ENCODE assay signal across 21 cellular contexts in the genomic region with DNA sequence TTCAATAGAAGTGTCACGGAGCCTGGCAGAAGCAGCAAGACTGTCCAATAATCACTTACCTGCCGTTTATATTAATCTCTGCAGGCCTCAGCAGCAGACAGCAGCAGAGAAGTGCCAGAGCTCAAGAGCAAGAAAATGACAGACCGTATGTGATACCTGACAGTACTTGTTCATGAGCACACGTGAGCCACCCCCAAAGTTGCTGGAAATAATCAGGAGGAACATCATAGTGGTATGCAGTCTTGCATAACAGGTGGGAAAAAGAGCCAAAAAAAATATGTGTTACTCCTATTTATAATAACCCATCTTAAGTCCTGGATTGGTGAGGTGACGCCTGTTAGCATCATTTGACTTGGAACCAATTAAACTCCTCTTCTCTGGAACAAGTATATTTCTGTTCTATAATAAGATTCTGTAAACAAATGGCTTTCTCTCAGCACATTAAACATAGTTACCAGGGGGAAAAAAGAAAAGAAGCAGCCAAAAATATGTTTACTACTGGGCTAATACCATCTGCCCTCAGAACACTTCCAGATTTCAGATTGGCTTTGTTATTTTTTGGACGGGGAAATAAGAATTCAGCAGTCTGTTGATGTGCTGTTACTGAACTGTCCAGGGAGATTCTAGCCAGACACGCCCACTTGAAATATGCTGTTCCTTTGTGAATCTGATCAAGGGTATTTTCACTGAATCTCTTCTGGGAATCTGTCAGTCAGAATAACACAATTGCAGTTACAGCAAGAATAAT. TPM values are rescaled to one million over a fixed set of nuclear protein-coding genes. Genes with fewer than 3 reads are reported as not detected.
DNase-seq lines count a peak whose midpoint lies in the region; ATAC-seq, FAIRE-seq and TF ChIP-seq lines count a peak whose summit lies in the region.
"Had no signal": no experiment of that assay in that cellular context is flagged by ENCODE, and none has a peak within 500 bp of the region (broad histone marks: within the 10 kb centered on the region; RNA-seq: fewer than 3 reads in every experiment).

No MANE protein-coding gene starts in this region.

- CTCF ChIA-PET in SK-N-SH (lab: Yijun Ruan, JAX), result interaction anchor here (0.8 to 1.4 kb wide), 2 partner anchors 36 to 155 kb away, joined by 3 to 4 read pairs; no protein-coding TSS in a partner anchor

- H3K9me3 ChIP-seq in SK-N-SH (no peaks in the 10 kb centered on the region), astrocyte (ENCODE audit: insufficient read depth, low read depth, low read length) (no peaks in the 10 kb centered on the region)
- H3K9me3 ChIP-seq: vagina had no signal

- ATAC-seq in SK-N-SH treated with all-trans-retinoic acid at 6 μM for 48 hours (peak; percentile 60), HG02852 (IDR thresholded peaks at IDR 0.05; ENCODE audit: unreplicated experiment) (no peak), HG02970 (IDR thresholded peaks at IDR 0.05; ENCODE audit: low FRiP score, unreplicated experiment) (no peak)
- ATAC-seq: K562, left lobe of liver had no signal

- H3F3A ChIP-seq in SK-N-SH (replicated peaks; ENCODE audit: insufficient read depth), result no peaks in the 10 kb centered on the region

- H4K20me1 ChIP-seq in SK-N-SH (ENCODE audit: insufficient read depth) (no peaks in the 10 kb centered on the region), astrocyte (ENCODE audit: insufficient read depth, low read length) (no peaks in the 10 kb centered on the region)

- H3K4me3 Mint-ChIP-seq in astrocyte (ENCODE audit: unreplicated experiment), result no peak overlapping the region
- H3K4me3 Mint-ChIP-seq: activated naive CD4-positive, alpha-beta T cell treated with anti-CD3 and anti-CD28 coated beads, Interleukin-2, amount 10 ng/mL, durations not matched to agents 7 days and 5 days; CD4-positive, CD25-positive, alpha-beta regulatory T cell; stimulated activated naive CD8-positive, alpha-beta T cell treated with anti-CD3 and anti-CD28 coated beads, Interleukin-15, Interleukin-2, amounts not matched to agents 100 ng/mL and 50 ng/mL, for 24 hours had no signal

- no peaks in the 10 kb centered on the region; a peak in 2 of 4 replicates for H3K4me1 ChIP-seq in SK-N-SH (ENCODE audit: control insufficient read depth in 1 of 2, insufficient read depth in 2 of 2, low read depth in 1 of 2, low read length in 1 of 2)
- H3K4me1 ChIP-seq in astrocyte (ENCODE audit: insufficient read depth, low read length), result peaks cover 9% of the 10 kb centered on the region

- no peak for FAIRE-seq in astrocyte (lab: Jason Lieb, UNC)
- FAIRE-seq: A204.1, K562 had no signal

- peaks cover 15% of the 10 kb centered on the region for H3K4me1 Mint-ChIP-seq in astrocyte (ENCODE audit: low read depth, unreplicated experiment)
- H3K4me1 Mint-ChIP-seq: activated naive CD4-positive, alpha-beta T cell treated with anti-CD3 and anti-CD28 coated beads, Interleukin-2, amount 10 ng/mL, durations not matched to agents 7 days and 5 days had no signal

- H3K27ac ChIP-seq in SK-N-SH (ENCODE audit: low read depth in 2 of 2, low read length in 1 of 2) (no peak overlapping the region), astrocyte (ENCODE audit: low read depth, low read length) (no peak overlapping the region)
- H3K27ac ChIP-seq: brain microvascular endothelial cell, vagina had no signal

- H3K27me3 ChIP-seq in SK-N-SH (ENCODE audit: insufficient read depth), result peaks cover 5% of the 10 kb centered on the region; the same call in 1 of the 2 replicates
- H3K27me3 ChIP-seq in astrocyte (ENCODE audit: insufficient read depth, low read length), result peaks cover 9% of the 10 kb centered on the region
- H3K27me3 ChIP-seq: brain microvascular endothelial cell, vagina had no signal

- no peaks in the 10 kb centered on the region for H3K9me3 Mint-ChIP-seq in astrocyte (ENCODE audit: unreplicated experiment)
- H3K9me3 Mint-ChIP-seq: activated naive CD4-positive, alpha-beta T cell treated with anti-CD3 and anti-CD28 coated beads, Interleukin-2, amount 10 ng/mL, durations not matched to agents 7 days and 5 days; stimulated activated naive CD8-positive, alpha-beta T cell treated with anti-CD3 and anti-CD28 coated beads, Interleukin-15, Interleukin-2, amounts not matched to agents 100 ng/mL and 50 ng/mL, for 24 hours had no signal

- TF ChIP-seq CTCF in SK-N-SH (IDR thresholded peaks at IDR 0.05) (no peak), astrocyte (IDR thresholded peaks at IDR 0.05; ENCODE audit: insufficient read depth, low read depth, low read length) (no peak)

- H3K4me2 ChIP-seq in SK-N-SH (no peak overlapping the region), astrocyte (ENCODE audit: low read length) (peak overlapping the region; percentile 0)

- POLR2A ChIA-PET in SK-N-SH (lab: Yijun Ruan, JAX), result no interaction called here

- H3K27ac Mint-ChIP-seq in astrocyte (ENCODE audit: unreplicated experiment), result peak overlapping the region; percentile 29
- H3K27ac Mint-ChIP-seq: activated naive CD4-positive, alpha-beta T cell treated with anti-CD3 and anti-CD28 coated beads, Interleukin-2, amount 10 ng/mL, durations not matched to agents 7 days and 5 days; CD4-positive, CD25-positive, alpha-beta regulatory T cell; stimulated activated naive CD8-positive, alpha-beta T cell treated with anti-CD3 and anti-CD28 coated beads, Interleukin-15, Interleukin-2, amounts not matched to agents 100 ng/mL and 50 ng/mL, for 24 hours had no signal

- H3K36me3 Mint-ChIP-seq in astrocyte (ENCODE audit: low read depth, unreplicated experiment), result no peaks in the 10 kb centered on the region
- H3K36me3 Mint-ChIP-seq: activated naive CD4-positive, alpha-beta T cell treated with anti-CD3 and anti-CD28 coated beads, Interleukin-2, amount 10 ng/mL, durations not matched to agents 7 days and 5 days; CD4-positive, CD25-positive, alpha-beta regulatory T cell had no signal

- TF ChIP-seq EP300 in SK-N-SH (IDR thresholded peaks at IDR 0.05; ENCODE audit: borderline replicate concordance in 1 of 2, low read depth in 1 of 2, low read length in 1 of 2), result no peak

- no peak for TF ChIP-seq RAD21 in SK-N-SH (IDR thresholded peaks at IDR 0.05; ENCODE audit: low read length)

- no peaks in the 10 kb centered on the region for H3K79me2 ChIP-seq in SK-N-SH (ENCODE audit: insufficient read depth)
- no peaks in the 10 kb centered on the region for H3K79me2 ChIP-seq in astrocyte (ENCODE audit: insufficient read depth, low read length)

- H3K9ac ChIP-seq in SK-N-SH (no peak overlapping the region), astrocyte (ENCODE audit: low read length) (no peak overlapping the region)

- H3K36me3 ChIP-seq in SK-N-SH (replicated peaks in 1 of 2; ENCODE audit: control insufficient read depth in 1 of 2, insufficient read depth in 2 of 2, low read length in 1 of 2), result no peaks in the 10 kb centered on the region
- H3K36me3 ChIP-seq in astrocyte (ENCODE audit: insufficient read depth, low read length), result no peaks in the 10 kb centered on the region
- H3K36me3 ChIP-seq: brain microvascular endothelial cell, vagina had no signal

- no peak for DNase-seq in SK-N-SH
- no peak for DNase-seq in astrocyte (ENCODE audit: low read depth)
- DNase-seq in inferior parietal cortex (ENCODE audit: extremely low spot score), result peak; percentile 33
- DNase-seq in superior temporal gyrus (ENCODE audit: extremely low spot score), result peak; percentile 53
- no peak for DNase-seq in NCI-H1930 (lab: John Stamatoyannopoulos, UW)
- DNase-seq: activated CD4-positive, alpha-beta T cell treated with anti-CD3 and anti-CD28 coated beads for 1 hour; activated naive CD4-positive, alpha-beta T cell treated with anti-CD3 and anti-CD28 coated beads, Interleukin-2, amount 10 ng/mL, durations not matched to agents 7 days and 5 days; brain microvascular endothelial cell; CD4-positive, CD25-positive, alpha-beta regulatory T cell; foreskin fibroblast; NCI-H1092 treated with DMSO at 0.1 percent for 48 hours; NCI-H345 had no signal

- no peak overlapping the region for H2AFZ ChIP-seq in SK-N-SH (ENCODE audit: low read depth)
- no peak overlapping the region for H2AFZ ChIP-seq in astrocyte (ENCODE audit: low read depth, low read length)

- WGBS in SK-N-SH (ENCODE audit: low lambda C conversion rate), result 42% methylated on average over 7 of the region's 7 CpGs

- H3K9me2 ChIP-seq in SK-N-SH, result no peaks in the 10 kb centered on the region

- H3K27me3 Mint-ChIP-seq in astrocyte (ENCODE audit: low read depth, unreplicated experiment), result no peaks in the 10 kb centered on the region

- no peak overlapping the region for H3K4me3 ChIP-seq in SK-N-SH (ENCODE audit: low read depth in 2 of 2, low read length in 1 of 2)
- H3K4me3 ChIP-seq in astrocyte (ENCODE audit: insufficient read depth, low read depth, low read length), result no peak overlapping the region
- H3K4me3 ChIP-seq: K562, vagina had no signal

TF ChIP-seq in SK-N-SH treated with all-trans-retinoic acid at 6 μM for 48 hours, 23 proteins besides CTCF, POLR2A, EP300 and RAD21 (continues in another document):
- TF ChIP-seq ARNTL (CRISPR knock-in tag; IDR thresholded peaks at IDR 0.05; ENCODE audit: borderline replicate concordance, low read depth) (no peak), CSDC2 (CRISPR knock-in tag; IDR thresholded peaks at IDR 0.05) (no peak), ZC3H10 (CRISPR knock-in tag; IDR thresholded peaks at IDR 0.05) (no peak)

TF ChIP-seq in SK-N-SH, 30 proteins besides CTCF, POLR2A, EP300 and RAD21:
- TF ChIP-seq ELF1 (IDR thresholded peaks at IDR 0.05) (no peak), FOXM1 (IDR thresholded peaks at IDR 0.05; ENCODE audit: low read depth) (no peak), NRF1 (IDR thresholded peaks at IDR 0.05; ENCODE audit: low read depth, low read length) (no peak), YY1 (IDR thresholded peaks at IDR 0.05; ENCODE audit: low read depth) (no peak), TCF12 (IDR thresholded peaks at IDR 0.05) (no peak)
- TF ChIP-seq, protein P1, sequence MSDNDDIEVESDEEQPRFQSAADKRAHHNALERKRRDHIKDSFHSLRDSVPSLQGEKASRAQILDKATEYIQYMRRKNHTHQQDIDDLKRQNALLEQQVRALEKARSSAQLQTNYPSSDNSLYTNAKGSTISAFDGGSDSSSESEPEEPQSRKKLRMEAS (IDR thresholded peaks at IDR 0.05; ENCODE audit: low read depth), result no peak

RNA-seq across cellular contexts. Expression of a gene that starts 7.9 kb away (rescaled TPM):
- polyA plus RNA-seq in SK-N-SH (2012; rRNA removed), result 0.11 TPM in 1 of 2 replicates, not detected in the other
- 0.13 and 0.15 TPM in 2 replicates for polyA plus RNA-seq in SK-N-SH (2012; cell fraction: cytosol; rRNA removed)
- not detected in 2 replicates for polyA plus RNA-seq in SK-N-SH (2012; cell fraction: nucleus; rRNA removed)
- total RNA-seq in astrocyte, result 4.9 and 8.0 TPM in 2 replicates
- total RNA-seq: CD4-positive, CD25-positive, alpha-beta regulatory T cell; K562; left lobe of liver; T-helper 2 cell treated with Interferon-gamma antibody and Interleukin-4, amounts not matched to agents 100 ng/mL and 5 ng/mL, for 36 hours; vagina had no signal
- polyA plus RNA-seq: CD4-positive, CD25-positive, alpha-beta regulatory T cell; K562 had no signal

Comparison
In these comparisons a context has a peak if more than half of its experiments do, and no peak if none do; other contexts are left out.
1. DNase-seq: peak in inferior parietal cortex (single experiment) and superior temporal gyrus (single experiment); none in SK-N-SH (single experiment), astrocyte (single experiment) and NCI-H1930 (0 of 2).